21 cellular contexts compared by ENCODE assay signal in the genomic region with DNA sequence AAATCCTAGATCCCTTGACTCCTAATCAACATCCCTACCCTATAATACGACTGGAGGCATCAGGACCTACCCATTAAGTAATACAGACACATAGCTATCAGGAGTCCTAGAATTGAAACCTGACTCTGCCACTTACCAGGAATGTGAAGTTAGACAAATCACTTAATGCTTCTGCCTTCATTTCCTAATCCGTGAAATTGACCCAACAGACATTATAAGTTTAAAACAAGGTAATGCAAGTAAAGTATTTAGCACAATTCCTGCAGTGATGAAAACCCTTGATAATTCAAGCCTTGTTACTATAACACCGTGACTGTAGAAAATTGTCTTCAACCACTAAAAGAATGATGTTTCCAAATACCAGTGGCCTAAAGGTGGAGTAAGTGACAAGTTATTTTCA.
A peak's percentile ranks its signal among the peaks of the same experiment; 100 is the strongest.
DNase-seq lines count a peak whose midpoint lies in the region; ATAC-seq, FAIRE-seq and TF ChIP-seq lines count a peak whose summit lies in the region.
"Had no signal": no experiment of that assay in that cellular context is flagged by ENCODE, and none has a peak within 500 bp of the region (broad histone marks: within the 10 kb centered on the region; RNA-seq: fewer than 3 reads in every experiment).

No MANE protein-coding gene starts in this region.

- TF ChIP-seq POLR2A in A549 (IDR thresholded peaks at IDR 0.05; ENCODE audit: low read length) = no peak

- peak; percentile 18 for FAIRE-seq in A549 (lab: Jason Lieb, UNC)
- FAIRE-seq: G401.6, GM12878, GM19239 had no signal

- TF ChIP-seq RAD21 in A549 (conservative IDR thresholded peaks at IDR 0.05 in 1 of 2, IDR thresholded peaks at IDR 0.05 in 1 of 2) = no peak

- H3K4me1 ChIP-seq in A549 (no peaks in the 10 kb centered on the region), HEK293 (ENCODE audit: control insufficient read depth, insufficient read depth, low read length) (peaks cover 4% of the 10 kb centered on the region; the same call in 1 of the 2 replicates), SJCRH30 (peaks cover 28% of the 10 kb centered on the region), parathyroid adenoma (peaks cover 50% of the 10 kb centered on the region), A673 (ENCODE audit: insufficient read depth, low read length, poor library complexity, severe bottlenecking) (peaks cover 7% of the 10 kb centered on the region)

- CTCF ChIA-PET in A549 (lab: Yijun Ruan, JAX) (no interaction called here), HEK293 (lab: Yijun Ruan, JAX) (interaction anchor here (0.8 kb wide), 1 partner anchor 232 kb away, joined by 5 read pairs; no protein-coding TSS in a partner anchor), GM10248 (lab: Yijun Ruan, JAX) (interaction anchor here (1.2 kb wide), 1 partner anchor 16 kb away, joined by 3 read pairs; no protein-coding TSS in a partner anchor), A673 (lab: Charles Lee) (no interaction called here)

- TF ChIP-seq EP300 in A549 (IDR thresholded peaks at IDR 0.05) = no peak

- H3K9me3 ChIP-seq in A549 (no peaks in the 10 kb centered on the region; the same call in 2 of the 3 replicates), HEK293 (ENCODE audit: control insufficient read depth, insufficient read depth, low read depth, low read length) (no peaks in the 10 kb centered on the region), SJCRH30 (replicated peaks) (no peaks in the 10 kb centered on the region), parathyroid adenoma (ENCODE audit: control insufficient read depth, low read length) (no peaks in the 10 kb centered on the region), A673 (ENCODE audit: low read depth, low read length, poor library complexity, severe bottlenecking) (no peaks in the 10 kb centered on the region)

- H3K36me3 ChIP-seq in HEK293 (ENCODE audit: control insufficient read depth in 2 of 2, insufficient read depth in 1 of 2, low read length in 2 of 2) = no peaks in the 10 kb centered on the region
- no peaks in the 10 kb centered on the region for H3K36me3 ChIP-seq in SJCRH30
- H3K36me3 ChIP-seq in parathyroid adenoma (ENCODE audit: control insufficient read depth, insufficient read depth, low read length) = no peaks in the 10 kb centered on the region
- no peaks in the 10 kb centered on the region for H3K36me3 ChIP-seq in A673 (ENCODE audit: insufficient read depth, low read length, poor library complexity, severe bottlenecking)
- H3K36me3 ChIP-seq: BLaER1 treated with 17β-estradiol and CSF1 and Interleukin-3, amounts not matched to agents 10 nM and 100 nM had no signal

- POLR2A ChIA-PET in A549 (lab: Yijun Ruan, JAX) = no interaction called here
- POLR2A ChIA-PET in HEK293 (lab: Yijun Ruan, JAX) = no interaction called here
- POLR2A ChIA-PET in GM10248 (lab: Yijun Ruan, JAX) = no interaction called here
- POLR2A ChIA-PET in A673 (lab: Charles Lee; ENCODE audit: low non-redundant PET) = no interaction called here

- WGBS in A549 (ENCODE audit: missing lambda C conversion rate) = 29% methylated on average over 3 of the region's 3 CpGs

- H3K4me2 ChIP-seq in A549 = no peak overlapping the region
- H3K4me2 ChIP-seq in parathyroid adenoma (ENCODE audit: low read length) = no peak overlapping the region
- H3K4me2 ChIP-seq: GM23338 had no signal

- H2AFZ ChIP-seq in parathyroid adenoma = peak overlapping the region; percentile 12
- H2AFZ ChIP-seq: GM23338 had no signal

- DNase-seq in A549 (ENCODE audit: low read depth in 1 of 2, low spot score in 1 of 2) (no peak), SJCRH30 (peak in 1 of 2 experiments; percentile 88), OCI-M2 (lab: John Stamatoyannopoulos, UW; ENCODE audit: unreplicated experiment) (no peak), GM10248 (ENCODE audit: extremely low spot score) (no peak), A673 (ENCODE audit: low spot score) (no peak)
- DNase-seq: 8988T; CD4-positive, alpha-beta T cell; CD8-positive, alpha-beta memory T cell; DMS53; DMS79 treated with DMSO at 0.1 percent for 48 hours; H9; HFFc6 had no signal

- BruUV-seq in A673 (replicated peaks; lab: Mats Ljungman, UMichigan) = no TSS peak

- H3K27me3 ChIP-seq in SJCRH30 (no peaks in the 10 kb centered on the region), parathyroid adenoma (ENCODE audit: control insufficient read depth, insufficient read depth, low read length) (no peaks in the 10 kb centered on the region), A673 (replicated peaks; ENCODE audit: insufficient read depth, low read depth, low read length, poor library complexity) (no peaks in the 10 kb centered on the region)
- H3K27me3 ChIP-seq: BLaER1 treated with 17β-estradiol and CSF1 and Interleukin-3, amounts not matched to agents 10 nM and 100 nM had no signal

- no peak overlapping the region for H3K9ac ChIP-seq in parathyroid adenoma
- H3K9ac ChIP-seq: BLaER1 treated with 17β-estradiol and CSF1 and Interleukin-3, amounts not matched to agents 10 nM and 100 nM had no signal

- intact Hi-C loops in A673 (cut with micrococcal nuclease; ENCODE audit: unreplicated experiment) = no loop called here

- TF ChIP-seq CTCF in A549 (IDR thresholded peaks at IDR 0.05) (no peak), HEK293 (tag by site-specific recombination; IDR thresholded peaks at IDR 0.05) (no peak), parathyroid adenoma (IDR thresholded peaks at IDR 0.05) (no peak), GM10248 (IDR thresholded peaks at IDR 0.05; ENCODE audit: control extremely low read depth, extremely low read depth, low read depth, missing control alignments) (no peak), A673 (conservative IDR thresholded peaks at IDR 0.05; ENCODE audit: low read depth, low read length) (no peak)

- ATAC-seq in A549 (no peak), HG03442 (IDR thresholded peaks at IDR 0.05; ENCODE audit: unreplicated experiment) (no peak)
- ATAC-seq: GM12878, GM23338, HCT116 had no signal

- H3K4me3 ChIP-seq in A549 = no peak overlapping the region
- H3K4me3 ChIP-seq in HEK293 (ENCODE audit: low read depth, low read length) = no peak overlapping the region
- H3K4me3 ChIP-seq in SJCRH30 = no peak overlapping the region
- H3K4me3 ChIP-seq in parathyroid adenoma (ENCODE audit: low read depth, low read length) = no peak overlapping the region
- no peak overlapping the region for H3K4me3 ChIP-seq in A673 (ENCODE audit: low read depth, low read length, poor library complexity, severe bottlenecking)
- H3K4me3 ChIP-seq: BLaER1 treated with 17β-estradiol and CSF1 and Interleukin-3, amounts not matched to agents 10 nM and 100 nM; GM12878; GM23338 had no signal

- no peak overlapping the region for H3K27ac ChIP-seq in A549
- H3K27ac ChIP-seq in HEK293 (ENCODE audit: extremely low read depth, low read depth, low read length) = no peak overlapping the region
- peak overlapping the region; percentile 21 for H3K27ac ChIP-seq in SJCRH30
- H3K27ac ChIP-seq in parathyroid adenoma = peak overlapping the region; percentile 99
- H3K27ac ChIP-seq in A673 (ENCODE audit: low read depth, low read length, poor library complexity, severe bottlenecking) = no peak overlapping the region
- H3K27ac ChIP-seq: BLaER1 treated with 17β-estradiol and CSF1 and Interleukin-3, amounts not matched to agents 10 nM and 100 nM had no signal

- H3K79me2 ChIP-seq in parathyroid adenoma = peaks cover 3% of the 10 kb centered on the region

TF ChIP-seq in A549, 52 proteins besides CTCF, POLR2A, EP300 and RAD21 (continues in another document):
- TF ChIP-seq, protein P1, sequence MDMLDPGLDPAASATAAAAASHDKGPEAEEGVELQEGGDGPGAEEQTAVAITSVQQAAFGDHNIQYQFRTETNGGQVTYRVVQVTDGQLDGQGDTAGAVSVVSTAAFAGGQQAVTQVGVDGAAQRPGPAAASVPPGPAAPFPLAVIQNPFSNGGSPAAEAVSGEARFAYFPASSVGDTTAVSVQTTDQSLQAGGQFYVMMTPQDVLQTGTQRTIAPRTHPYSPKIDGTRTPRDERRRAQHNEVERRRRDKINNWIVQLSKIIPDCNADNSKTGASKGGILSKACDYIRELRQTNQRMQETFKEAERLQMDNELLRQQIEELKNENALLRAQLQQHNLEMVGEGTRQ (IDR thresholded peaks at IDR 0.05) = no peak
- TF ChIP-seq HOXA7 (CRISPR knock-in tag; IDR thresholded peaks at IDR 0.05) (no peak), MAFK (IDR thresholded peaks at IDR 0.05; ENCODE audit: partially characterized antibody) (no peak), HEYL (CRISPR knock-in tag; IDR thresholded peaks at IDR 0.05) (no peak), JUNB (IDR thresholded peaks at IDR 0.05) (no peak), PHF8 (IDR thresholded peaks at IDR 0.05; ENCODE audit: borderline replicate concordance, low read depth) (no peak), CHD4 (IDR thresholded peaks at IDR 0.05; ENCODE audit: borderline replicate concordance) (no peak), NFE2L2 (conservative IDR thresholded peaks at IDR 0.05; ENCODE audit: low read length) (no peak), EHF (CRISPR knock-in tag; IDR thresholded peaks at IDR 0.05) (no peak)

TF ChIP-seq in HEK293, 187 proteins besides CTCF, POLR2A, EP300 and RAD21 (continues in another document):
- TF ChIP-seq ZBTB1 (tag by site-specific recombination; IDR thresholded peaks at IDR 0.05) (no peak), ZNF423 (tag by site-specific recombination; IDR thresholded peaks at IDR 0.05) (no peak), ZNF530 (tag by site-specific recombination; IDR thresholded peaks at IDR 0.05; ENCODE audit: low read depth) (no peak), SP3 (tag by site-specific recombination; IDR thresholded peaks at IDR 0.05) (no peak), ZXDB (tag by site-specific recombination; IDR thresholded peaks at IDR 0.05) (0 out of 2 replicates have a peak, but pooled peaks have one; percentile 18), ZNF266 (tag by site-specific recombination; IDR thresholded peaks at IDR 0.05; ENCODE audit: low read depth) (no peak), ZNF341 (tag by site-specific recombination; IDR thresholded peaks at IDR 0.05; ENCODE audit: low read depth) (no peak), GLI4 (tag by site-specific recombination; IDR thresholded peaks at IDR 0.05) (no peak)
- TF ChIP-seq, protein P2, sequence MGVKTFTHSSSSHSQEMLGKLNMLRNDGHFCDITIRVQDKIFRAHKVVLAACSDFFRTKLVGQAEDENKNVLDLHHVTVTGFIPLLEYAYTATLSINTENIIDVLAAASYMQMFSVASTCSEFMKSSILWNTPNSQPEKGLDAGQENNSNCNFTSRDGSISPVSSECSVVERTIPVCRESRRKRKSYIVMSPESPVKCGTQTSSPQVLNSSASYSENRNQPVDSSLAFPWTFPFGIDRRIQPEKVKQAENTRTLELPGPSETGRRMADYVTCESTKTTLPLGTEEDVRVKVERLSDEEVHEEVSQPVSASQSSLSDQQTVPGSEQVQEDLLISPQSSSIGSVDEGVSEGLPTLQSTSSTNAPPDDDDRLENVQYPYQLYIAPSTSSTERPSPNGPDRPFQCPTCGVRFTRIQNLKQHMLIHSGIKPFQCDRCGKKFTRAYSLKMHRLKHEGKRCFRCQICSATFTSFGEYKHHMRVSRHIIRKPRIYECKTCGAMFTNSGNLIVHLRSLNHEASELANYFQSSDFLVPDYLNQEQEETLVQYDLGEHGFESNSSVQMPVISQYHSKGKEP (tag by site-specific recombination; IDR thresholded peaks at IDR 0.05) = peak; percentile 79

Comparison
In these comparisons a context has a peak if more than half of its experiments do, and no peak if none do; other contexts are left out.
1. H3K27ac ChIP-seq: peak in SJCRH30 (single experiment) and parathyroid adenoma (single experiment); none in A549 (0 of 2), HEK293 (single experiment) and A673 (single experiment).
2. CTCF ChIA-PET loops: an anchor here in HEK293 (0.8 kb wide) and GM10248 (1.2 kb wide); none called in A549 and A673.